24 cellular contexts compared by ENCODE assay signal in genomic region chr1:155160128-155160527, GRCh38. TPM values are rescaled to one million over a fixed set of nuclear protein-coding genes. Genes with fewer than 3 reads are reported as not detected.
"Had no signal": no experiment of that assay in that cellular context is flagged by ENCODE, and none has a peak within 500 bp of the region (broad histone marks: within the 10 kb centered on the region; RNA-seq: fewer than 3 reads in every experiment).

No MANE protein-coding gene starts in this region.

- H3K27ac Mint-ChIP-seq: activated naive CD8-positive, alpha-beta T cell; activated T-cell treated with anti-CD3 and anti-CD28 coated beads, Interleukin-2, amount 50 U/mL, for 24 hours; activated T-helper 17 cell treated with anti-CD3 and anti-CD28 coated beads, Interleukin-2, amount 50 U/mL, for 72 hours; effector memory CD8-positive, alpha-beta T cell; mesothelial cell of epicardium had no signal

- FAIRE-seq: TTC549 had no signal

- ATAC-seq: activated T-helper 17 cell treated with anti-CD3 and anti-CD28 coated beads, Interleukin-2, amount 50 U/mL, for 72 hours; effector memory CD8-positive, alpha-beta T cell; gastrocnemius medialis; naive thymus-derived CD8-positive, alpha-beta T cell had no signal

- H3K4me1 Mint-ChIP-seq: activated T-helper 17 cell treated with anti-CD3 and anti-CD28 coated beads, Interleukin-2, amount 50 U/mL, for 72 hours; mesothelial cell of epicardium; naive thymus-derived CD8-positive, alpha-beta T cell had no signal

- H3K36me3 Mint-ChIP-seq: activated naive CD8-positive, alpha-beta T cell; mesothelial cell of epicardium; naive thymus-derived CD8-positive, alpha-beta T cell had no signal

- H3K36me3 ChIP-seq: adrenal gland, ascending aorta, esophagus squamous epithelium, gastrocnemius medialis, left ventricle myocardium inferior, prostate gland, transverse colon, vagina, WERI-Rb-1 had no signal

- H3K9me3 ChIP-seq: adrenal gland, ascending aorta, esophagus squamous epithelium, gastrocnemius medialis, prostate gland, transverse colon, vagina had no signal

- DNase-seq: activated CD4-positive, alpha-beta T cell treated with anti-CD3 and anti-CD28 coated beads for 1 hour; activated CD4-positive, alpha-beta T cell treated with anti-CD3 and anti-CD28 coated beads, Interleukin-2, amount 50 U/mL, for 4 hours; activated CD8-positive, alpha-beta memory T cell treated with anti-CD3 and anti-CD28 coated beads for 24 hours; activated CD8-positive, alpha-beta memory T cell treated with anti-CD3 and anti-CD28 coated beads, Interleukin-2, amount 50 U/mL, for 4 hours; activated T-cell treated with anti-CD3 and anti-CD28 coated beads, Interleukin-2, amount 50 U/mL, for 24 hours; central memory CD4-positive, alpha-beta T cell; effector memory CD8-positive, alpha-beta T cell; esophagus squamous epithelium; gastrocnemius medialis; hypothalamus; left ventricle myocardium inferior; mammary epithelial cell; naive thymus-derived CD8-positive, alpha-beta T cell; stimulated activated CD4-positive, alpha-beta T cell treated with anti-CD3 and anti-CD28 coated beads, Interleukin-12 subunit alpha, Interleukin-12 subunit beta, amount 100 ng/mL, for 4 hours; transverse colon; WERI-Rb-1 had no signal

- H3K4me3 Mint-ChIP-seq: activated naive CD8-positive, alpha-beta T cell; activated T-cell treated with anti-CD3 and anti-CD28 coated beads, Interleukin-2, amount 50 U/mL, for 24 hours; activated T-helper 17 cell treated with anti-CD3 and anti-CD28 coated beads, Interleukin-2, amount 50 U/mL, for 72 hours; effector memory CD8-positive, alpha-beta T cell; mesothelial cell of epicardium; naive thymus-derived CD8-positive, alpha-beta T cell had no signal

- H3K9me3 Mint-ChIP-seq: activated T-cell treated with anti-CD3 and anti-CD28 coated beads, Interleukin-2, amount 50 U/mL, for 24 hours; activated T-helper 17 cell treated with anti-CD3 and anti-CD28 coated beads, Interleukin-2, amount 50 U/mL, for 72 hours; effector memory CD8-positive, alpha-beta T cell; naive thymus-derived CD8-positive, alpha-beta T cell had no signal

- H3K27me3 Mint-ChIP-seq: activated T-cell treated with anti-CD3 and anti-CD28 coated beads, Interleukin-2, amount 50 U/mL, for 24 hours; activated T-helper 17 cell treated with anti-CD3 and anti-CD28 coated beads, Interleukin-2, amount 50 U/mL, for 72 hours; effector memory CD8-positive, alpha-beta T cell had no signal

- H3K27ac ChIP-seq: adrenal gland, ascending aorta, esophagus squamous epithelium, gastrocnemius medialis, left ventricle myocardium inferior, prostate gland, transverse colon, vagina, WERI-Rb-1 had no signal

- H3K27me3 ChIP-seq: adrenal gland, ascending aorta, esophagus squamous epithelium, gastrocnemius medialis, transverse colon, vagina had no signal

- H3K4me3 ChIP-seq: adrenal gland, ascending aorta, esophagus squamous epithelium, gastrocnemius medialis, left ventricle myocardium inferior, prostate gland, transverse colon, vagina had no signal

- H3K4me1 ChIP-seq: adrenal gland, ascending aorta, esophagus squamous epithelium, gastrocnemius medialis, prostate gland, transverse colon, vagina had no signal

RNA-seq across cellular contexts. Expression of gene TRIM46, which starts 13.5 kb away (rescaled TPM):
- total RNA-seq: ascending aorta, gastrocnemius medialis had no signal
